2 cellular contexts compared by ENCODE assay signal in the genomic region with DNA sequence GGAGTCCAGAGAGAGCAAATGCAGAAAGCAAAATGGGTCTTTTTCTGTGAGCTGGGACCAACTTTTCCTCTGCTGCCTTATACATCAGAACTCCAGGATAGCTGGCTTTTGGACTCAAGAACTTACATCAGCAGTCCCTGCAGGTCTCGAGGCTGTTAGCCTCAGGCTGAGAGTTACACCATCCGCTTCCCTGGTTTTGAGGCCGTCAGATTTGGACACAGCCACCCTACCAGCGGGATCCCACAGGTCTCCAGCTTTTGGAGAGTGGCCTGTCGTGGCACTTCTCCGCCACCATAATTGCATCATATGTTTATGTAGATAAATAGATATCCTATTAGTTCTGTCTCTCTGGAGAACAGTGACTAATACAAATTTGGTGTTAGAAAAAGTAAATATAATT.
A peak's percentile ranks its signal among the peaks of the same experiment; 100 is the strongest.
TF ChIP-seq lines count a peak whose summit lies in the region.

No MANE protein-coding gene starts in this region.

TF ChIP-seq in H1, 55 proteins besides CTCF, POLR2A, EP300 and RAD21:
- TF ChIP-seq KDM4A (IDR thresholded peaks at IDR 0.05; ENCODE audit: low read depth, low read length, severe bottlenecking), result no peak
- no peak for TF ChIP-seq NRF1 (IDR thresholded peaks at IDR 0.05; ENCODE audit: low read depth, low read length)
- no peak for TF ChIP-seq BRCA1 (IDR thresholded peaks at IDR 0.05; ENCODE audit: low read depth, low read length)
- no peak for TF ChIP-seq CEBPB (IDR thresholded peaks at IDR 0.05; ENCODE audit: low read depth, low read length)
- no peak for TF ChIP-seq CREB1 (IDR thresholded peaks at IDR 0.05)
- no peak for TF ChIP-seq RFX5 (IDR thresholded peaks at IDR 0.05; ENCODE audit: borderline replicate concordance, low read depth, low read length)
- TF ChIP-seq TCF12 (IDR thresholded peaks at IDR 0.05; ENCODE audit: low read depth, low read length), result no peak
- TF ChIP-seq, protein P1, sequence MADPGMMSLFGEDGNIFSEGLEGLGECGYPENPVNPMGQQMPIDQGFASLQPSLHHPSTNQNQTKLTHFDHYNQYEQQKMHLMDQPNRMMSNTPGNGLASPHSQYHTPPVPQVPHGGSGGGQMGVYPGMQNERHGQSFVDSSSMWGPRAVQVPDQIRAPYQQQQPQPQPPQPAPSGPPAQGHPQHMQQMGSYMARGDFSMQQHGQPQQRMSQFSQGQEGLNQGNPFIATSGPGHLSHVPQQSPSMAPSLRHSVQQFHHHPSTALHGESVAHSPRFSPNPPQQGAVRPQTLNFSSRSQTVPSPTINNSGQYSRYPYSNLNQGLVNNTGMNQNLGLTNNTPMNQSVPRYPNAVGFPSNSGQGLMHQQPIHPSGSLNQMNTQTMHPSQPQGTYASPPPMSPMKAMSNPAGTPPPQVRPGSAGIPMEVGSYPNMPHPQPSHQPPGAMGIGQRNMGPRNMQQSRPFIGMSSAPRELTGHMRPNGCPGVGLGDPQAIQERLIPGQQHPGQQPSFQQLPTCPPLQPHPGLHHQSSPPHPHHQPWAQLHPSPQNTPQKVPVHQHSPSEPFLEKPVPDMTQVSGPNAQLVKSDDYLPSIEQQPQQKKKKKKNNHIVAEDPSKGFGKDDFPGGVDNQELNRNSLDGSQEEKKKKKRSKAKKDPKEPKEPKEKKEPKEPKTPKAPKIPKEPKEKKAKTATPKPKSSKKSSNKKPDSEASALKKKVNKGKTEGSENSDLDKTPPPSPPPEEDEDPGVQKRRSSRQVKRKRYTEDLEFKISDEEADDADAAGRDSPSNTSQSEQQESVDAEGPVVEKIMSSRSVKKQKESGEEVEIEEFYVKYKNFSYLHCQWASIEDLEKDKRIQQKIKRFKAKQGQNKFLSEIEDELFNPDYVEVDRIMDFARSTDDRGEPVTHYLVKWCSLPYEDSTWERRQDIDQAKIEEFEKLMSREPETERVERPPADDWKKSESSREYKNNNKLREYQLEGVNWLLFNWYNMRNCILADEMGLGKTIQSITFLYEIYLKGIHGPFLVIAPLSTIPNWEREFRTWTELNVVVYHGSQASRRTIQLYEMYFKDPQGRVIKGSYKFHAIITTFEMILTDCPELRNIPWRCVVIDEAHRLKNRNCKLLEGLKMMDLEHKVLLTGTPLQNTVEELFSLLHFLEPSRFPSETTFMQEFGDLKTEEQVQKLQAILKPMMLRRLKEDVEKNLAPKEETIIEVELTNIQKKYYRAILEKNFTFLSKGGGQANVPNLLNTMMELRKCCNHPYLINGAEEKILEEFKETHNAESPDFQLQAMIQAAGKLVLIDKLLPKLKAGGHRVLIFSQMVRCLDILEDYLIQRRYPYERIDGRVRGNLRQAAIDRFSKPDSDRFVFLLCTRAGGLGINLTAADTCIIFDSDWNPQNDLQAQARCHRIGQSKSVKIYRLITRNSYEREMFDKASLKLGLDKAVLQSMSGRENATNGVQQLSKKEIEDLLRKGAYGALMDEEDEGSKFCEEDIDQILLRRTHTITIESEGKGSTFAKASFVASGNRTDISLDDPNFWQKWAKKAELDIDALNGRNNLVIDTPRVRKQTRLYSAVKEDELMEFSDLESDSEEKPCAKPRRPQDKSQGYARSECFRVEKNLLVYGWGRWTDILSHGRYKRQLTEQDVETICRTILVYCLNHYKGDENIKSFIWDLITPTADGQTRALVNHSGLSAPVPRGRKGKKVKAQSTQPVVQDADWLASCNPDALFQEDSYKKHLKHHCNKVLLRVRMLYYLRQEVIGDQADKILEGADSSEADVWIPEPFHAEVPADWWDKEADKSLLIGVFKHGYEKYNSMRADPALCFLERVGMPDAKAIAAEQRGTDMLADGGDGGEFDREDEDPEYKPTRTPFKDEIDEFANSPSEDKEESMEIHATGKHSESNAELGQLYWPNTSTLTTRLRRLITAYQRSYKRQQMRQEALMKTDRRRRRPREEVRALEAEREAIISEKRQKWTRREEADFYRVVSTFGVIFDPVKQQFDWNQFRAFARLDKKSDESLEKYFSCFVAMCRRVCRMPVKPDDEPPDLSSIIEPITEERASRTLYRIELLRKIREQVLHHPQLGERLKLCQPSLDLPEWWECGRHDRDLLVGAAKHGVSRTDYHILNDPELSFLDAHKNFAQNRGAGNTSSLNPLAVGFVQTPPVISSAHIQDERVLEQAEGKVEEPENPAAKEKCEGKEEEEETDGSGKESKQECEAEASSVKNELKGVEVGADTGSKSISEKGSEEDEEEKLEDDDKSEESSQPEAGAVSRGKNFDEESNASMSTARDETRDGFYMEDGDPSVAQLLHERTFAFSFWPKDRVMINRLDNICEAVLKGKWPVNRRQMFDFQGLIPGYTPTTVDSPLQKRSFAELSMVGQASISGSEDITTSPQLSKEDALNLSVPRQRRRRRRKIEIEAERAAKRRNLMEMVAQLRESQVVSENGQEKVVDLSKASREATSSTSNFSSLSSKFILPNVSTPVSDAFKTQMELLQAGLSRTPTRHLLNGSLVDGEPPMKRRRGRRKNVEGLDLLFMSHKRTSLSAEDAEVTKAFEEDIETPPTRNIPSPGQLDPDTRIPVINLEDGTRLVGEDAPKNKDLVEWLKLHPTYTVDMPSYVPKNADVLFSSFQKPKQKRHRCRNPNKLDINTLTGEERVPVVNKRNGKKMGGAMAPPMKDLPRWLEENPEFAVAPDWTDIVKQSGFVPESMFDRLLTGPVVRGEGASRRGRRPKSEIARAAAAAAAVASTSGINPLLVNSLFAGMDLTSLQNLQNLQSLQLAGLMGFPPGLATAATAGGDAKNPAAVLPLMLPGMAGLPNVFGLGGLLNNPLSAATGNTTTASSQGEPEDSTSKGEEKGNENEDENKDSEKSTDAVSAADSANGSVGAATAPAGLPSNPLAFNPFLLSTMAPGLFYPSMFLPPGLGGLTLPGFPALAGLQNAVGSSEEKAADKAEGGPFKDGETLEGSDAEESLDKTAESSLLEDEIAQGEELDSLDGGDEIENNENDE (IDR thresholded peaks at IDR 0.05; ENCODE audit: insufficient replicate concordance, low read length), result no peak
- no peak for TF ChIP-seq BCL11A (IDR thresholded peaks at IDR 0.05; ENCODE audit: low read depth in 2 of 2, low read length in 2 of 2)
- TF ChIP-seq POU5F1 (IDR thresholded peaks at IDR 0.05; ENCODE audit: low read depth, low read length), result no peak
- TF ChIP-seq GABPA (IDR thresholded peaks at IDR 0.05; ENCODE audit: borderline replicate concordance, insufficient read depth, low read length), result no peak
- no peak for TF ChIP-seq HDAC6 (IDR thresholded peaks at IDR 0.05; ENCODE audit: low read depth, low read length)
- TF ChIP-seq KDM1A (IDR thresholded peaks at IDR 0.05; ENCODE audit: borderline replicate concordance, low read length), result no peak
- TF ChIP-seq SAP30 (IDR thresholded peaks at IDR 0.05; ENCODE audit: insufficient read depth, insufficient replicate concordance, low read length), result no peak
- no peak for TF ChIP-seq EZH2 (IDR thresholded peaks at IDR 0.05; ENCODE audit: low read depth, low read length, severe bottlenecking)
- no peak for TF ChIP-seq MAFK (IDR thresholded peaks at IDR 0.05; ENCODE audit: low read depth, low read length)
- TF ChIP-seq JUN (IDR thresholded peaks at IDR 0.05; ENCODE audit: low read depth, low read length), result no peak

TF ChIP-seq in HepG2, 621 proteins besides CTCF, POLR2A, EP300 and RAD21:
- TF ChIP-seq, protein P2, sequence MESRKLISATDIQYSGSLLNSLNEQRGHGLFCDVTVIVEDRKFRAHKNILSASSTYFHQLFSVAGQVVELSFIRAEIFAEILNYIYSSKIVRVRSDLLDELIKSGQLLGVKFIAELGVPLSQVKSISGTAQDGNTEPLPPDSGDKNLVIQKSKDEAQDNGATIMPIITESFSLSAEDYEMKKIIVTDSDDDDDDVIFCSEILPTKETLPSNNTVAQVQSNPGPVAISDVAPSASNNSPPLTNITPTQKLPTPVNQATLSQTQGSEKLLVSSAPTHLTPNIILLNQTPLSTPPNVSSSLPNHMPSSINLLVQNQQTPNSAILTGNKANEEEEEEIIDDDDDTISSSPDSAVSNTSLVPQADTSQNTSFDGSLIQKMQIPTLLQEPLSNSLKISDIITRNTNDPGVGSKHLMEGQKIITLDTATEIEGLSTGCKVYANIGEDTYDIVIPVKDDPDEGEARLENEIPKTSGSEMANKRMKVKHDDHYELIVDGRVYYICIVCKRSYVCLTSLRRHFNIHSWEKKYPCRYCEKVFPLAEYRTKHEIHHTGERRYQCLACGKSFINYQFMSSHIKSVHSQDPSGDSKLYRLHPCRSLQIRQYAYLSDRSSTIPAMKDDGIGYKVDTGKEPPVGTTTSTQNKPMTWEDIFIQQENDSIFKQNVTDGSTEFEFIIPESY (CRISPR knock-in tag; IDR thresholded peaks at IDR 0.05), result peak; percentile 28; the same call in 1 of the 2 replicates
- no peak for TF ChIP-seq FLYWCH1 (CRISPR knock-in tag; IDR thresholded peaks at IDR 0.05)
